In genomic region chr2:176931588-176932563, GRCh38 we compare ENCODE assay signal across 9 cellular contexts.
DNase-seq lines count a peak whose midpoint lies in the region; ATAC-seq and TF ChIP-seq lines count a peak whose summit lies in the region.
"Had no signal": no experiment of that assay in that cellular context is flagged by ENCODE, and none has a peak within 500 bp of the region (broad histone marks: within the 10 kb centered on the region; RNA-seq: fewer than 3 reads in every experiment).

No MANE protein-coding gene starts in this region.

- H3K4me2 ChIP-seq in neuronal stem cell (ENCODE audit: insufficient read depth, low read length, poor library complexity, severe bottlenecking): no peak overlapping the region

- no peak overlapping the region for H3K4me3 ChIP-seq in neuronal stem cell (ENCODE audit: low read length in 2 of 2)
- H3K4me3 ChIP-seq in brain microvascular endothelial cell (ENCODE audit: low read depth, low read length): no peak overlapping the region

- no peak overlapping the region for H2AK5ac ChIP-seq in neuronal stem cell (ENCODE audit: low read depth, low read length)

- H3K27ac ChIP-seq in neuronal stem cell (replicated peaks; ENCODE audit: low read length) (no peak overlapping the region), brain microvascular endothelial cell (no peak overlapping the region)

- H2BK12ac ChIP-seq in neuronal stem cell (ENCODE audit: low read length): no peak overlapping the region

- H3K27me3 ChIP-seq in neuronal stem cell (ENCODE audit: control insufficient read depth in 3 of 3, insufficient read depth in 3 of 3, low read depth in 1 of 3, low read length in 3 of 3): peaks cover 0 to 4% (median 0%) of the 10 kb centered on the region in 3 experiments
- H3K27me3 ChIP-seq in brain microvascular endothelial cell (replicated peaks): no peaks in the 10 kb centered on the region

- H3K9me3 ChIP-seq in neuronal stem cell (replicated peaks in 1 of 2; ENCODE audit: control insufficient read depth in 2 of 2, insufficient read depth in 1 of 2, low read depth in 1 of 2, low read length in 2 of 2): no peaks in the 10 kb centered on the region

- H3K4ac ChIP-seq in neuronal stem cell (ENCODE audit: low read length): no peak overlapping the region

- no peak overlapping the region for H3K9ac ChIP-seq in neuronal stem cell (ENCODE audit: low read depth, low read length, poor library complexity)

- no peak overlapping the region for H2AFZ ChIP-seq in neuronal stem cell (ENCODE audit: low read length)

- no peak overlapping the region for H3K18ac ChIP-seq in neuronal stem cell (ENCODE audit: low read length)

- peak; percentile 99 for ATAC-seq in GM18519 (IDR thresholded peaks at IDR 0.05; ENCODE audit: low FRiP score, unreplicated experiment)
- peak; percentile 98 for ATAC-seq in HG02870 (IDR thresholded peaks at IDR 0.05; ENCODE audit: unreplicated experiment)

- H2BK15ac ChIP-seq in neuronal stem cell (ENCODE audit: low read length): no peak overlapping the region

- H3K36me3 ChIP-seq in neuronal stem cell (replicated peaks in 1 of 2; ENCODE audit: control insufficient read depth in 2 of 2, insufficient read depth in 2 of 2, low read length in 2 of 2) (no peaks in the 10 kb centered on the region), brain microvascular endothelial cell (replicated peaks) (no peaks in the 10 kb centered on the region)

- no peak for TF ChIP-seq CTCF in brain microvascular endothelial cell (IDR thresholded peaks at IDR 0.05; ENCODE audit: low read depth, low read length, missing control alignments)

- intact Hi-C loops in cardiac septum (cut with DNase I): no loop called here

- WGBS in neuronal stem cell (ENCODE audit: extremely low coverage in 2 of 2, insufficient read length in 2 of 2, insufficient replicate concordance in 1 of 2), 2 donors: no CpG with 5 or more reads among the region's 8 CpGs

- no peak overlapping the region for H2BK120ac ChIP-seq in neuronal stem cell (ENCODE audit: low read depth, low read length)

- no peak overlapping the region for H2BK5ac ChIP-seq in neuronal stem cell (ENCODE audit: low read length)

- H3K79me1 ChIP-seq in neuronal stem cell (ENCODE audit: low read depth, low read length): no peaks in the 10 kb centered on the region

- no peaks in the 10 kb centered on the region for H3K4me1 ChIP-seq in neuronal stem cell (ENCODE audit: control insufficient read depth in 2 of 2, insufficient read depth in 1 of 2, low read depth in 1 of 2, low read length in 2 of 2)

- H3K14ac ChIP-seq in neuronal stem cell (ENCODE audit: low read length): no peak overlapping the region

- in situ Hi-C loops in brain microvascular endothelial cell (cut with HindIII; ENCODE audit: low pct_ligation_motif_present, low sequenced_read_pairs): no loop called here

- H3K23ac ChIP-seq in neuronal stem cell (ENCODE audit: low read depth, low read length, poor library complexity): no peak overlapping the region

- DNase-seq in CD1c-positive myeloid dendritic cell (ENCODE audit: extremely low spot score) (peak; percentile 16), NCI-H460 (ENCODE audit: extremely low read depth, low read depth) (peak; percentile 9), fibroblast of peridontal ligament (ENCODE audit: extremely low read depth) (peak; percentile 13), neuronal stem cell (ENCODE audit: low spot score) (no peak), cardiac septum (ENCODE audit: low spot score) (no peak), brain microvascular endothelial cell (no peak)
- DNase-seq: IMR-90 had no signal

- H4K8ac ChIP-seq in neuronal stem cell (ENCODE audit: low read depth, low read length): no peak overlapping the region

- H4K91ac ChIP-seq in neuronal stem cell (ENCODE audit: low read depth, low read length, poor library complexity): no peak overlapping the region

Comparison
In these comparisons a context has a peak if more than half of its experiments do, and no peak if none do; other contexts are left out.
1. DNase-seq: peak in CD1c-positive myeloid dendritic cell (single experiment), NCI-H460 (single experiment) and fibroblast of peridontal ligament (single experiment); none in neuronal stem cell (single experiment), cardiac septum (single experiment) and brain microvascular endothelial cell (single experiment).